In the genomic region with DNA sequence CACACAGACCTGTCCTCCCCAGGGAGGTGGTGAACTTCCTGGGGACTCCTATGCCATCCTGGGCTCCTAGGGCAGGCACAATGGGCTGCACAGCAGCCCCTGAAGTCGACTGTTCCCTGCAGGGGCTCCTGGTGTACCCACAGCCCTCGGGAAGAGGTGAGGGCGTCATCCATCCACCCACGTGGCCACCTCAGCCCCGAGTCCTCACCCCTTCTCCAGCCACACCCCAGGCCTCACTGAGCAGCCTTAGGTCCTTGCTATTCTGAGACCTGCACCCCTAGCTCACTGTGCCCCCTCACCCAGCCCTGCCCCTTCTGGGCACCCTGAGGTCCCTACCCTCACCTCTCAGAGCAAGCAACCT, we compare ENCODE assay signal across 1 cellular context.
TF ChIP-seq lines count a peak whose summit lies in the region.

No MANE protein-coding gene starts in this region.

TF ChIP-seq in endothelial cell of umbilical vein, 7 proteins besides CTCF, POLR2A, EP300 and RAD21 (continued from another document):
- TF ChIP-seq POLR2AphosphoS5 (IDR thresholded peaks at IDR 0.05; ENCODE audit: insufficient read depth, low read depth, low read length) (no peak), GATA2 (IDR thresholded peaks at IDR 0.05; ENCODE audit: insufficient read depth, insufficient read length, low read depth, low read length) (no peak), FOS (IDR thresholded peaks at IDR 0.05; ENCODE audit: borderline replicate concordance, insufficient read depth, low read length) (no peak), EZH2 (IDR thresholded peaks at IDR 0.05; ENCODE audit: borderline replicate concordance, low read depth, low read length, severe bottlenecking) (no peak), JUN (IDR thresholded peaks at IDR 0.05; ENCODE audit: borderline replicate concordance, insufficient read depth, insufficient read length, low read depth) (no peak)
- TF ChIP-seq, protein P1, sequence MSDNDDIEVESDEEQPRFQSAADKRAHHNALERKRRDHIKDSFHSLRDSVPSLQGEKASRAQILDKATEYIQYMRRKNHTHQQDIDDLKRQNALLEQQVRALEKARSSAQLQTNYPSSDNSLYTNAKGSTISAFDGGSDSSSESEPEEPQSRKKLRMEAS (IDR thresholded peaks at IDR 0.05; ENCODE audit: insufficient read depth, insufficient read length), result no peak
